12 cellular contexts compared by ENCODE assay signal in the genomic region with DNA sequence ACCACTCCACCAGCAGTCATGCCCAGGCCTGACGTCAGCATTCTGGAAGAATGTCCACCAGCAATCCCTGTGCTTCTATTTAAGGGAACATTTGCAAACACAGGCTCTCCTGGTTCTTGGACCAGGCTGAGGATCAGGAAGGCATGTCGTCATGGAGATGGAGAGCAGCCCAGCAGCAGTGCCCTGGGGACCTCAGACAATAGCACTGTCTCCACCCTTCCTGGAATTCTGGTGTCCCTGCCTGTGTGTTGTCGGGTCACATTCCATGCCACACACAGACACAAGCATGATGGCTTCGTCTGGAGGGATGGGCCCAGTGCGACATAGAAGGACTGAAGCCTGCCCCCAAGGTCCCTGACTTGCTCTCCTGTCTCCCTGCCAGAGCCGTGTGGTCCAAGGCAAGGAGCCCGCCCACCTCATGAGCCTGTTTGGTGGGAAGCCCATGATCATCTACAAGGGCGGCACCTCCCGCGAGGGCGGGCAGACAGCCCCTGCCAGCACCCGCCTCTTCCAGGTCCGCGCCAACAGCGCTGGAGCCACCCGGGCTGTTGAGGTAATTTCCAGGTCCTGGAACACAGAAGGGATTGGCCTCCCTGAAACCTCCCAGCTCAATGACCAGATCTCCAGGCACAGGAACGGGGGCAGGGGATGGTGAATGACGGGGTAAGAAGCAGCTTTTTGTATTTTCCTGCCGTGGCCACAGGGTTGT. TPM values are rescaled to one million over a fixed set of nuclear protein-coding genes. Genes with fewer than 3 reads are reported as not detected.
A peak's percentile ranks its signal among the peaks of the same experiment; 100 is the strongest.
DNase-seq lines count a peak whose midpoint lies in the region; ATAC-seq and TF ChIP-seq lines count a peak whose summit lies in the region.
"Had no signal": no experiment of that assay in that cellular context is flagged by ENCODE, and none has a peak within 500 bp of the region (broad histone marks: within the 10 kb centered on the region; RNA-seq: fewer than 3 reads in every experiment).

No MANE protein-coding gene starts in this region.

- no peaks in the 10 kb centered on the region for H3K27me3 Mint-ChIP-seq in WTC11 (ENCODE audit: low read depth)
- H3K27me3 Mint-ChIP-seq: activated naive CD4-positive, alpha-beta T cell treated with anti-CD3 and anti-CD28 coated beads, Interleukin-2, amount 50 U/mL, for 24 hours; stimulated activated naive CD8-positive, alpha-beta T cell treated with anti-CD3 and anti-CD28 coated beads, Interleukin-15, Interleukin-2, amounts not matched to agents 100 ng/mL and 50 ng/mL, for 24 hours had no signal

- no peak overlapping the region for H3K4me3 Mint-ChIP-seq in WTC11
- H3K4me3 Mint-ChIP-seq: activated naive CD4-positive, alpha-beta T cell treated with anti-CD3 and anti-CD28 coated beads, Interleukin-2, amount 50 U/mL, for 24 hours; stimulated activated naive CD8-positive, alpha-beta T cell treated with anti-CD3 and anti-CD28 coated beads, Interleukin-15, Interleukin-2, amounts not matched to agents 100 ng/mL and 50 ng/mL, for 24 hours had no signal

- POLR2A ChIA-PET in A673 (lab: Charles Lee; ENCODE audit: low non-redundant PET) (no interaction called here), WTC11 (lab: Charles Lee) (no interaction called here)

- no peak for TF ChIP-seq CTCF in A673 (conservative IDR thresholded peaks at IDR 0.05; ENCODE audit: low read depth, low read length)
- TF ChIP-seq CTCF in WTC11 (IDR thresholded peaks at IDR 0.05) = no peak
- no peak for TF ChIP-seq CTCF in foreskin keratinocyte (conservative IDR thresholded peaks at IDR 0.05)
- no peak for TF ChIP-seq CTCF in omental fat pad (IDR thresholded peaks at IDR 0.05)

- H3K27ac Mint-ChIP-seq in WTC11 = no peak overlapping the region
- H3K27ac Mint-ChIP-seq: activated naive CD4-positive, alpha-beta T cell treated with anti-CD3 and anti-CD28 coated beads, Interleukin-2, amount 50 U/mL, for 24 hours; stimulated activated naive CD8-positive, alpha-beta T cell treated with anti-CD3 and anti-CD28 coated beads, Interleukin-15, Interleukin-2, amounts not matched to agents 100 ng/mL and 50 ng/mL, for 24 hours had no signal

- H3K4me1 ChIP-seq in A673 (ENCODE audit: insufficient read depth, low read length, poor library complexity, severe bottlenecking) (no peaks in the 10 kb centered on the region), foreskin keratinocyte (no peaks in the 10 kb centered on the region)

- intact Hi-C loops in A673 (cut with micrococcal nuclease; ENCODE audit: unreplicated experiment) = no loop called here

- H3K9me3 ChIP-seq in A673 (ENCODE audit: low read depth, low read length, poor library complexity, severe bottlenecking) = no peaks in the 10 kb centered on the region
- H3K9me3 ChIP-seq: BLaER1 treated with 17β-estradiol and CSF1 and Interleukin-3, amounts not matched to agents 10 nM and 100 nM; SJCRH30 had no signal

- DNase-seq in A673 (ENCODE audit: low spot score) (peak; percentile 36), WTC11 (ENCODE audit: low spot score) (no peak), foreskin keratinocyte (no peak), omental fat pad (ENCODE audit: low spot score) (no peak)
- no peak for DNase-seq in activated naive CD4-positive, alpha-beta T cell treated with Interleukin-2 at 50 U/mL for 16 hours

- peaks cover 17% of the 10 kb centered on the region for H3K36me3 Mint-ChIP-seq in WTC11

- no peak overlapping the region for H3K27ac ChIP-seq in A673 (ENCODE audit: low read depth, low read length, poor library complexity, severe bottlenecking)
- no peak overlapping the region for H3K27ac ChIP-seq in foreskin keratinocyte
- H3K27ac ChIP-seq: BLaER1 treated with 17β-estradiol and CSF1 and Interleukin-3, amounts not matched to agents 10 nM and 100 nM; SJCRH30 had no signal

- CTCF ChIA-PET in A673 (lab: Charles Lee) = no interaction called here
- CTCF ChIA-PET in WTC11 (lab: Charles Lee) = no interaction called here

- H3K36me3 ChIP-seq in A673 (ENCODE audit: insufficient read depth, low read length, poor library complexity, severe bottlenecking) = peaks cover 16% of the 10 kb centered on the region
- H3K36me3 ChIP-seq: SJCRH30 had no signal

- H3K4me3 ChIP-seq in A673 (ENCODE audit: low read depth, low read length, poor library complexity, severe bottlenecking) = no peak overlapping the region
- H3K4me3 ChIP-seq: BLaER1 treated with 17β-estradiol and CSF1 and Interleukin-3, amounts not matched to agents 10 nM and 100 nM; SJCRH30 had no signal

- ATAC-seq in WTC11 (peak; percentile 70), foreskin keratinocyte (peak; percentile 4), omental fat pad (ENCODE audit: low FRiP score) (peak; percentile 68), HG03439 (IDR thresholded peaks at IDR 0.05; ENCODE audit: unreplicated experiment) (no peak), GM21390 (IDR thresholded peaks at IDR 0.05; ENCODE audit: unreplicated experiment) (no peak), HG02763 (IDR thresholded peaks at IDR 0.05; ENCODE audit: unreplicated experiment) (no peak)

- no TSS peak for BruUV-seq in A673 (replicated peaks; lab: Mats Ljungman, UMichigan)

- peaks cover 5% of the 10 kb centered on the region; the same call in 1 of the 2 replicates for H3K9me3 Mint-ChIP-seq in WTC11
- H3K9me3 Mint-ChIP-seq: activated naive CD4-positive, alpha-beta T cell treated with anti-CD3 and anti-CD28 coated beads, Interleukin-2, amount 50 U/mL, for 24 hours; stimulated activated naive CD8-positive, alpha-beta T cell treated with anti-CD3 and anti-CD28 coated beads, Interleukin-15, Interleukin-2, amounts not matched to agents 100 ng/mL and 50 ng/mL, for 24 hours had no signal

- H3K4me1 Mint-ChIP-seq in WTC11 = no peaks in the 10 kb centered on the region

- H3K27me3 ChIP-seq in A673 (replicated peaks; ENCODE audit: insufficient read depth, low read depth, low read length, poor library complexity) (no peaks in the 10 kb centered on the region), foreskin keratinocyte (no peaks in the 10 kb centered on the region)
- H3K27me3 ChIP-seq: BLaER1 treated with 17β-estradiol and CSF1 and Interleukin-3, amounts not matched to agents 10 nM and 100 nM; SJCRH30 had no signal

TF ChIP-seq in WTC11, 78 proteins besides CTCF, POLR2A, EP300 and RAD21 (continues in another document):
- TF ChIP-seq AFF4 (CRISPR knock-in tag; IDR thresholded peaks at IDR 0.05; ENCODE audit: borderline replicate concordance) (no peak), ZNF138 (CRISPR knock-in tag; conservative IDR thresholded peaks at IDR 0.05) (no peak), ZNF281 (CRISPR knock-in tag; IDR thresholded peaks at IDR 0.05) (no peak), NR1H2 (CRISPR knock-in tag; IDR thresholded peaks at IDR 0.05) (no peak)

RNA-seq across cellular contexts. Expression of gene STOM, which starts 43.8 kb away (rescaled TPM):
- total RNA-seq in A673 (2021) = 63.4 and 72.4 TPM in 2 replicates
- total RNA-seq in WTC11 (2021) = 29.6 to 32.9 TPM (median 30.1 TPM) in 3 replicates
- total RNA-seq in foreskin keratinocyte = 104 and 107 TPM in 2 replicates
- polyA plus RNA-seq in foreskin keratinocyte = 59.6 and 61.0 TPM in 2 replicates
- total RNA-seq in omental fat pad = 1,000 to 10,000 TPM in 1 of 4 donors, 100 to 1,000 TPM in 3; 398 to 1,331 (median 641) TPM

RNA-seq across cellular contexts. Expression of gene GSN, which starts 58.3 kb away (rescaled TPM):
- total RNA-seq in A673 (2021) (28.4 and 43.7 TPM in 2 replicates), WTC11 (2021) (47.0 to 57.3 TPM (median 54.9 TPM) in 3 replicates), foreskin keratinocyte (124 and 235 TPM in 2 replicates), omental fat pad (1,000 to 10,000 TPM; 3,140 to 6,734 (median 4,294) TPM)
- polyA plus RNA-seq in foreskin keratinocyte = 97.5 and 176 TPM in 2 replicates

Comparison
In these comparisons a context has a peak if more than half of its experiments do, and no peak if none do; other contexts are left out.
1. ATAC-seq: peak in WTC11 (single experiment), foreskin keratinocyte (single experiment) and omental fat pad (single experiment); none in HG03439 (single experiment), GM21390 (single experiment) and HG02763 (single experiment).
2. RNA of gene GSN, which starts 58.3 kb away (total RNA-seq): 3,140 to 6,734 TPM in omental fat pad; 124 to 235 TPM in foreskin keratinocyte, 47.0 to 57.3 TPM in WTC11 and 28.4 to 43.7 TPM in A673; every median in the first group is over 10 times any median in the second.